Comparison of ENCODE assay signal across 1 cellular context in the genomic region with DNA sequence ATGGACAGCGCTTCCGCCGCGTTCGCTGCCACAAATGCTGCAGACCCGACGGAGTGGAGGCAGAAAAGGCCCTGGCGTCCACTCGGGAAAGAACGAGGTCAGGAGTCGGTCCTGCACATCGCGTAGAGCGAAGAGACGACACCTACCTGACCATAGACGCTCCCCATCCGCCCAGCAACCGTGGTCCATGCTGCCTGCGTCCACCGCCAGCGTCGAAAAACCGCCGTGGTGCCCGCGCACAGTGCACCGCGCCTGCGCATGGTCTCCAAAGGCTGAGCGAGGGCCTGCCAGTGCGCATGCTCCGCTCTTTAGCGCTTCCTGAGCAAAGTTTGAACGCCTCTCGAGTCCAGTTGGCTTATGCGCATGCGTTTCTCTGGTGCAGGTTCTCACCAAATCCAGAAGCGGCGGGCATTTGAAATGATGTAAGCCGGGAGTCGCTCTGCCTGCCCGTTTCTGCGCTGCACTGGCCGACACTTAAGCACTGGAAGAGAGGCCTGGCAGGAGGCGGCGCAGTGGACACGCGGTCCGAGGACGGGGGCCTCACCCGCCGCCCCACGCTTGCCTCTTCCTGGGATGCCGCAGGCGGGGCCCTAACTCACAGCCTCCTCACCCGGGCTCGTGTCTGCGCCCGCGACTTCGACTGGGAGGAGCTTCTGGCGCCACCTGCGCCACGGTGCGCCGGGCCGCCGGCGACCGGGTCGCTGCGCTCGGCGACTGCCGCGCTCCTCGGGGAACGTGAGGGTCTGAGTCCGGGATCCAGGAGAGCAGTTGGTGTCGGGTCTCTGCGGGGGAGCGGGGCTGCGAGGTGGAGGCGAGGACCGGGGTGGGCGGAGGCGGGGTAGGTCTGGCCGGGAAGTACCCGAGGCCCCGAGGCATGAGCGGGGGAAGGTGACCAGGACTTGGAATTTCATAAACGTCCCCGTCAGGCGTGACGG.
TF ChIP-seq lines count a peak whose summit lies in the region.

A gene with protein sequence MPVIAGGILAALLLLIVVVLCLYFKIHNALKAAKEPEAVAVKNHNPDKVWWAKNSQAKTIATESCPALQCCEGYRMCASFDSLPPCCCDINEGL (minus strand): TSS at position 243 of the 935 bp plus-strand sequence. CDS start 29,066 bp downstream, outside the sequence.

TF ChIP-seq in HepG2, 621 proteins besides CTCF, POLR2A, EP300 and RAD21 (continued from another document):
- no peak for TF ChIP-seq FOXJ3 (CRISPR knock-in tag; IDR thresholded peaks at IDR 0.05; ENCODE audit: borderline replicate concordance)
- no peak for TF ChIP-seq ZNF432 (CRISPR knock-in tag; IDR thresholded peaks at IDR 0.05; ENCODE audit: borderline replicate concordance)
- no peak for TF ChIP-seq ZNF782 (CRISPR knock-in tag; IDR thresholded peaks at IDR 0.05; ENCODE audit: borderline replicate concordance)
- 0 out of 2 replicates have a peak, but pooled peaks have one; percentile 68 for TF ChIP-seq ZNF451 (CRISPR knock-in tag; IDR thresholded peaks at IDR 0.05)
- no peak for TF ChIP-seq NONO (IDR thresholded peaks at IDR 0.05)
- peak; percentile 49; the same call in 1 of the 2 replicates for TF ChIP-seq NONO (CRISPR knock-in tag; conservative IDR thresholded peaks at IDR 0.05)
- no peak for TF ChIP-seq TFE3 (CRISPR knock-in tag; IDR thresholded peaks at IDR 0.05)
- TF ChIP-seq HOMEZ (CRISPR knock-in tag; IDR thresholded peaks at IDR 0.05; ENCODE audit: low read depth), result no peak
